Comparison of ENCODE assay signal across 2 cellular contexts in the genomic region with DNA sequence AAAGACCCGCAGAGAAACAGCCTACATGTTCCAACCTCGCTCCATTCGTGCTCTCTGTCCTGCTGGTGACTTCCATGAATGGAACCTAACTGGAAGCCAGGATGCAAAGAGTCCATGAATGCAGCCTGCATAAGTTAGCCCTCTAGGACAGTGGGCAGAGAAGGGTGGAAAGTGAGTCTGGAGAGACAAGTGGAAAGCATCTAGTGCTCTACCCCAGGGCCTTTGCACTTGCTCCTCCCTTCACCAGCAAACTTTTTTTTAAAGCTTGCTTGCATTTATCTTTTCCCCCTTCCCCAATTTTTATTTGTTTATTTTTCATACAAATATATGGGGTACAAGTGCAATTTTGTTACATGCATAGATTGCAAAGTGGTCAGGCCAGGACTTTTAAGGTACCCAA.
A peak's percentile ranks its signal among the peaks of the same experiment; 100 is the strongest.
TF ChIP-seq lines count a peak whose summit lies in the region.

No MANE protein-coding gene starts in this region.

TF ChIP-seq in HEK293, 187 proteins besides CTCF, POLR2A, EP300 and RAD21:
- TF ChIP-seq ZNF623 (tag by site-specific recombination; IDR thresholded peaks at IDR 0.05) = peak; percentile 97
- TF ChIP-seq ZNF37A (tag by site-specific recombination; IDR thresholded peaks at IDR 0.05) = no peak
- no peak for TF ChIP-seq ZNF629 (tag by site-specific recombination; IDR thresholded peaks at IDR 0.05)
- TF ChIP-seq ZNF146 (tag by site-specific recombination; IDR thresholded peaks at IDR 0.05) = no peak
- TF ChIP-seq ZNF426 (tag by site-specific recombination; IDR thresholded peaks at IDR 0.05) = no peak
- TF ChIP-seq SCRT2 (tag by site-specific recombination; IDR thresholded peaks at IDR 0.05) = no peak

TF ChIP-seq in K562, 482 proteins besides CTCF, POLR2A, EP300 and RAD21:
- TF ChIP-seq ETV1 (tag; conservative IDR thresholded peaks at IDR 0.05; ENCODE audit: low read depth) = no peak
- TF ChIP-seq, protein P1, sequence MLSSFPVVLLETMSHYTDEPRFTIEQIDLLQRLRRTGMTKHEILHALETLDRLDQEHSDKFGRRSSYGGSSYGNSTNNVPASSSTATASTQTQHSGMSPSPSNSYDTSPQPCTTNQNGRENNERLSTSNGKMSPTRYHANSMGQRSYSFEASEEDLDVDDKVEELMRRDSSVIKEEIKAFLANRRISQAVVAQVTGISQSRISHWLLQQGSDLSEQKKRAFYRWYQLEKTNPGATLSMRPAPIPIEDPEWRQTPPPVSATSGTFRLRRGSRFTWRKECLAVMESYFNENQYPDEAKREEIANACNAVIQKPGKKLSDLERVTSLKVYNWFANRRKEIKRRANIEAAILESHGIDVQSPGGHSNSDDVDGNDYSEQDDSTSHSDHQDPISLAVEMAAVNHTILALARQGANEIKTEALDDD (IDR thresholded peaks at IDR 0.05) = no peak
- peak; percentile 61 for TF ChIP-seq RBM25 (IDR thresholded peaks at IDR 0.05; ENCODE audit: low read depth, low read length, severe bottlenecking)
